1 cellular context compared by ENCODE assay signal in the genomic region with DNA sequence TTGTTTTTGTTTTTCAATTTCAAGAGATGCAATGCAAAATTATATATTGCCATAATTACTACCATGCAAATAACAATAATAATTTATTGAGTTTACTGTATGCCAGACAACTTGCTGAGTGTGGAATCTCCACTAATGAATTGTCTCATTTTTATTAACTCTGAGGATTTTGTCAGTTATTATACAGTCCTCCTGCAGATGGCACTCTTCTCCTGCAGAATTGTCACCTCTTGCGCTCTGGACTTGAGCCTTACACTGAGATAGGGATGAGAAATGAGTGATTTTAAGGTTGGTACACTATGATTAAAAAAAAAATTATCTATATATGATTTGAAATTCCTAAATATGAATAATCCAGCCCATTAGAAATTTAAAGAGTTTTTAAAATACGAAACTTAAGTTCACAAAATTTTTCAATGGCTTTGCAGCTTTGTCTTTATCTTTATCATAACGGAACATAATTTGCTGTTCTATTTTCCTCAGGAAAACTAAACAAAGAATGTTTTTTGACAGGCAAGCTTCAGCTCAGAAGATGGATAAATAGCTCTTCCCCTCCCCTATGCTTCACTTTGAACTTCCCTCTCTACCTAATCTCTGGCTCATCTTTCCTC.
TF ChIP-seq lines count a peak whose summit lies in the region.

No MANE protein-coding gene starts in this region.

TF ChIP-seq in HCT116, 20 proteins besides CTCF, POLR2A, EP300 and RAD21 (continued from another document):
- TF ChIP-seq ELF1 (IDR thresholded peaks at IDR 0.05; ENCODE audit: borderline replicate concordance, low read depth) (no peak), EZH2phosphoT487 (IDR thresholded peaks at IDR 0.05; ENCODE audit: borderline replicate concordance) (no peak), EZH2 (IDR thresholded peaks at IDR 0.05) (no peak), POLR2AphosphoS5 (IDR thresholded peaks at IDR 0.05; ENCODE audit: low read depth, low read length) (no peak), YY1 (IDR thresholded peaks at IDR 0.05; ENCODE audit: extremely low read depth, insufficient replicate concordance, low read depth, low read length) (no peak), EGR1 (IDR thresholded peaks at IDR 0.05; ENCODE audit: low read depth) (no peak), CEBPB (IDR thresholded peaks at IDR 0.05; ENCODE audit: low read depth) (no peak), JUND (IDR thresholded peaks at IDR 0.05) (no peak), TCF7L2 (IDR thresholded peaks at IDR 0.05; ENCODE audit: borderline replicate concordance, extremely low read depth, insufficient read depth, insufficient read length) (no peak)
- TF ChIP-seq, protein P1, sequence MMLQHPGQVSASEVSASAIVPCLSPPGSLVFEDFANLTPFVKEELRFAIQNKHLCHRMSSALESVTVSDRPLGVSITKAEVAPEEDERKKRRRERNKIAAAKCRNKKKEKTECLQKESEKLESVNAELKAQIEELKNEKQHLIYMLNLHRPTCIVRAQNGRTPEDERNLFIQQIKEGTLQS (IDR thresholded peaks at IDR 0.05), result no peak
